24 cellular contexts compared by ENCODE assay signal in the genomic region with DNA sequence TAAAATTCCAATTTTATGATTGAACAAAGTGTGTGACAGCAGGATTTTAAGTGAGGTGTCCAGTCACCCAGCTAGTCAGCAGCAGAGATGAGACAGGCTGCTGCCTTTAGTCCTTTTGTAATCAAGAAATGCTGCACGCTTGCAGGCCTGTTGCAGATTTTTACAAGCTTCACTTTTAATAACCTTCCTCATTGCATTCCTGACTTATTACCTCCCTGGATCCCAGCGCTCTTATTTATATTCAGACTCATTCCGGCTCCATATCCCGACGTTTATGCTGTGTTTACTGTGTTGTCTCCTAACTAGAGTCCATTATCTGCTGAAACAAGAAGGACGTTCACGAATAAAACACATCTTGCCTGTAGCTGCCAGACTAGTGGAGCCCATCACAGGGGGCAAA.
"Had no signal": no experiment of that assay in that cellular context is flagged by ENCODE, and none has a peak within 500 bp of the region (broad histone marks: within the 10 kb centered on the region; RNA-seq: fewer than 3 reads in every experiment).

No MANE protein-coding gene starts in this region.

- H3K9ac ChIP-seq: neural progenitor cell had no signal

- H3K4me1 ChIP-seq: left lung, lower lobe of right lung, neural progenitor cell, right atrium auricular region, right lobe of liver, tibial nerve, uterus had no signal

- H3K27me3 ChIP-seq: heart right ventricle, left lung, neural progenitor cell, neutrophil, ovary, right atrium auricular region, right lobe of liver, tibial nerve, uterus had no signal

- H3K4me3 ChIP-seq: heart right ventricle, left lung, lower lobe of right lung, neural progenitor cell, ovary, right atrium auricular region, right lobe of liver, smooth muscle cell, tibial nerve, uterus had no signal

- DNase-seq: heart right ventricle; hippocampal formation; kidney glomerular epithelial cell; left cardiac atrium; left lung; lower lobe of right lung; mammary epithelial cell; mesenchymal stem cell; naive B cell; natural killer cell; nephron progenitor cell; occipital lobe; ovary; right lobe of liver; stimulated activated CD4-positive, alpha-beta T cell treated with anti-CD3 and anti-CD28 coated beads, Interleukin-2, amount 100 ng/mL, for 24 hours; stimulated activated CD4-positive, alpha-beta T cell treated with anti-CD3 and anti-CD28 coated beads, Interleukin-4, amount 100 ng/mL, for 1 hour; stimulated activated naive B cell treated with anti-CD40 and anti-IgM and Interleukin-4, amounts not matched to agents 10 μg/mL and 1 μg/mL and 100 μg/mL, for 72 hours; substantia nigra; uterus had no signal

- H3K4me2 ChIP-seq: neural progenitor cell, smooth muscle cell had no signal

- H3K27ac ChIP-seq: heart right ventricle, left lung, lower lobe of right lung, neural progenitor cell, neutrophil, ovary, right atrium auricular region, right lobe of liver, tibial nerve, uterus had no signal

- H3K9me3 ChIP-seq: heart right ventricle, left lung, lower lobe of right lung, neutrophil, ovary, right atrium auricular region, right lobe of liver, tibial nerve, uterus had no signal

- ATAC-seq: heart right ventricle; left cardiac atrium; left lung; natural killer cell; right lobe of liver; stimulated activated naive B cell treated with anti-CD40 and anti-IgM and Interleukin-4, amounts not matched to agents 10 μg/mL and 1 μg/mL and 100 μg/mL, for 72 hours had no signal

- H2AFZ ChIP-seq: neural progenitor cell had no signal

- H3K36me3 ChIP-seq: heart right ventricle, left lung, lower lobe of right lung, neural progenitor cell, neutrophil, ovary, right atrium auricular region, right lobe of liver, tibial nerve, uterus had no signal
